8 cellular contexts compared by ENCODE assay signal in the genomic region with DNA sequence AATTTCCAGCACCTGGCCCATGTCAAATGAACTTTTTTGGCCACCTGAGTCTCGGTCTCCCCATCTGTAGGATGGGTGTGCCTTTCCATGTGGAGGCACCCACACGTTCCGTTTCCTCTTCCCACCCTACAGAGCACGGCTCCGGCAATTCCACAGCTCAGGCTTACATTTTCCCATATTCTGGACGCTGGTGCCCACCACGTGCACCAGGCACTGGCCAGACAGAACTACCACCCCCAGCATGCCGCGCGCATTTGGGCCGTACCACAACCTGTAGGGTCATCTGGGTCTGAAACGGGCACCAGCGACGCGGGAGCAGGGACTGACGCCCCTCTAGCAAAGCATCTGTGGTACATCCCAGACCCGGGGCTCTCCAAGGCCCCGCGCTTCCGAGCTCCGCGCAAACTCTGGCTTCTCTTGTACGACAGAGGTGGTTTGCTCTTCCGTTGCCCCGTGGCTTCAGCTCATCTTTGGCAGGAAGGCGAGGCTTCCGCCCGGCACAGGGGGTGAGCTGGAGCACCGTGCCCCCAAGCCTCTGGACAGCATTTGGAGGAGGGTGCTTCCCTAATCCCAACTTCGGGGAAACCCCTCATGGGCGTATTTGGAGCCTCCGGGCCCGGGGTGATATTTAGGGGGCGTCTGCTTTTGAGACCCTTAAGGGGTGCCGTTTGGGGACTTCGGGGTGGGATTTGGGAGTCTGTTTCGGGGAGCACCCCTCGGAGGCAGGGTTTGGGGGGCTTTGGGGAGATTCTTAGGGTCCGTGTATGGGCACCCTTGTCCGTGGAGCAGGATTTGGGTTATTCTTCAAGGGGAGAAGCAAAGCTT.
DNase-seq lines count a peak whose midpoint lies in the region; ATAC-seq and TF ChIP-seq lines count a peak whose summit lies in the region.

No MANE protein-coding gene starts in this region.

- peak; percentile 67 for DNase-seq in AG04449 (ENCODE audit: low read depth, low spot score)
- DNase-seq in NCI-H2227 treated with DMSO at 0.1 percent for 48 hours (lab: John Stamatoyannopoulos, UW) = peak; percentile 97
- peak; percentile 93 to 96 for DNase-seq in cardiac fibroblast (ENCODE audit: low read depth in 2 of 2)
- peak; percentile 91 for DNase-seq in iris pigment epithelial cell (ENCODE audit: low read depth)
- peak; percentile 63 to 75 for DNase-seq in stimulated activated CD4-positive, alpha-beta T cell treated with anti-CD3 and anti-CD28 coated beads, Interleukin-12 subunit alpha, Interleukin-12 subunit beta, amount 100 ng/mL, for 24 hours (ENCODE audit: low read depth in 2 of 2)

- H3K4me3 ChIP-seq in AG04449 (ENCODE audit: low read depth, low read length) = peak overlapping the region; percentile 64
- H3K4me3 ChIP-seq in WI38 (ENCODE audit: low read depth, low read length) = peak overlapping the region; percentile 66
- H3K4me3 ChIP-seq in cardiac fibroblast (replicated peaks in 1 of 2; ENCODE audit: low read depth in 2 of 2, low read length in 2 of 2) = peak overlapping the region; percentile 57 to 64

- TF ChIP-seq CTCF in AG04449 (IDR thresholded peaks at IDR 0.05; ENCODE audit: insufficient read depth, low read length, missing control alignments) (no peak), WI38 (IDR thresholded peaks at IDR 0.05; ENCODE audit: low read depth, low read length) (no peak), cardiac fibroblast (IDR thresholded peaks at IDR 0.05; ENCODE audit: low read depth, low read length) (no peak)

- peak; percentile 45 for ATAC-seq in GM18873 (IDR thresholded peaks at IDR 0.05; ENCODE audit: low FRiP score, unreplicated experiment)
- peak; percentile 38 for ATAC-seq in HG03135 (IDR thresholded peaks at IDR 0.05; ENCODE audit: unreplicated experiment)

- POLR2A ChIA-PET in AG04449 (lab: Yijun Ruan, JAX) = interaction anchor here (0.6 kb wide), 1 partner anchor 27 kb away, joined by 3 read pairs; a partner anchor contains a TSS

- CTCF ChIA-PET in AG04449 (lab: Yijun Ruan, JAX) = interaction anchor here (1.2 to 4.1 kb wide), 4 partner anchors 9 to 332 kb away, joined by 3 to 26 read pairs (median 15); no protein-coding TSS in a partner anchor

Comparison
In these comparisons a context has a peak if more than half of its experiments do, and no peak if none do; other contexts are left out.
1. Peak in every context shown above with its lines: DNase-seq, ATAC-seq and H3K4me3 ChIP-seq.